ENCODE assay signal across 33 cellular contexts in the genomic region with DNA sequence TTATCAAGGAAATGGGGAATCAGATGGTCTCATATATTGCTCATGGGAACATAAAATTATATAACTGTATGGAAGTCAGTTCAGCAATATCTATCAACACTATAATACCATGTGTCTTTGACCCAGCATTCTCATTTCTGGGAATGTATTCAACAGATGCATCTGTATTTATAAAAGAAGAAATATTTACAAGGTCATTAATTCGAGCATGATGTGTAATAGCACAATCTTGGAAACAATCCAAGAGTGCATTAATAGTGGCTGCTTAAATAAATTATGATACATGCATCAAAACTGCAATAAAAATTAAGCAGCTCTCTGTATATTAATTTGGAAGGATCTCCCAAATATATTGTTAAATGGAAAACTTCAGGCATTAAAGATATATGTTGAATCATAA.
"Had no signal": no experiment of that assay in that cellular context is flagged by ENCODE, and none has a peak within 500 bp of the region (broad histone marks: within the 10 kb centered on the region; RNA-seq: fewer than 3 reads in every experiment).

No MANE protein-coding gene starts in this region.

- H3K36me3 Mint-ChIP-seq: activated CD8-positive, alpha-beta memory T cell treated with anti-CD3 and anti-CD28 coated beads, Interleukin-2, amount 10 ng/mL, durations not matched to agents 7 days and 5 days; activated naive CD8-positive, alpha-beta T cell treated with anti-CD3 and anti-CD28 coated beads for 36 hours had no signal

- H3K4me3 ChIP-seq: adrenal gland, body of pancreas, colonic mucosa, gastrocnemius medialis, heart left ventricle had no signal

- H3K27me3 Mint-ChIP-seq: activated CD4-positive, alpha-beta T cell treated with anti-CD3 and anti-CD28 coated beads, Interleukin-2, amount 10 ng/mL, durations not matched to agents 24 days and 14 days; activated CD8-positive, alpha-beta memory T cell treated with anti-CD3 and anti-CD28 coated beads, Interleukin-2, amount 10 ng/mL, durations not matched to agents 7 days and 5 days; activated naive CD8-positive, alpha-beta T cell treated with anti-CD3 and anti-CD28 coated beads for 36 hours had no signal

- DNase-seq: activated CD4-positive, alpha-beta memory T cell treated with anti-CD3 and anti-CD28 coated beads for 36 hours; activated CD4-positive, alpha-beta T cell treated with anti-CD3 and anti-CD28 coated beads for 36 hours; activated CD4-positive, alpha-beta T cell treated with anti-CD3 and anti-CD28 coated beads, Interleukin-2, amount 10 ng/mL, durations not matched to agents 24 days and 14 days; activated CD4-positive, CD25-positive, alpha-beta regulatory T cell; activated CD4-positive, CD25-positive, alpha-beta regulatory T cell treated with anti-CD3 and anti-CD28 coated beads, Interleukin-2, amount 50 U/mL, for 72 hours; activated CD8-positive, alpha-beta memory T cell treated with anti-CD3 and anti-CD28 coated beads, Interleukin-2, amount 10 ng/mL, durations not matched to agents 7 days and 5 days; activated CD8-positive, alpha-beta memory T cell treated with anti-CD3 and anti-CD28 coated beads, Interleukin-2, amount 50 U/mL, for 4 hours; activated CD8-positive, alpha-beta T cell treated with anti-CD3 and anti-CD28 coated beads, Interleukin-2, amount 10 ng/mL, durations not matched to agents 7 days and 5 days; activated effector memory CD4-positive, alpha-beta T cell treated with anti-CD3 and anti-CD28 coated beads, Interleukin-2, amount 50 U/mL, for 16 hours; activated naive CD4-positive, alpha-beta T cell treated with anti-CD3 and anti-CD28 coated beads for 36 hours; activated naive CD8-positive, alpha-beta T cell treated with anti-CD3 and anti-CD28 coated beads for 36 hours; activated naive CD8-positive, alpha-beta T cell treated with anti-CD3 and anti-CD28 coated beads, Interleukin-2, amount 50 U/mL, for 24 hours; activated T-cell treated with anti-CD3 and anti-CD28 coated beads, Interleukin-2, amount 50 U/mL, for 1 hour; activated T-cell treated with anti-CD3 and anti-CD28 coated beads, Interleukin-2, amount 50 U/mL, for 48 hours; adrenal gland; amygdala; aorta; body of pancreas; caudate nucleus; colonic mucosa; effector CD8-positive, alpha-beta T cell; foreskin keratinocyte; gastrocnemius medialis; glutamatergic neuron; heart left ventricle; T-helper 1 cell; T-helper 17 cell; T1000 had no signal

- ATAC-seq: activated CD4-positive, alpha-beta T cell treated with anti-CD3 and anti-CD28 coated beads for 36 hours; activated CD8-positive, alpha-beta memory T cell treated with anti-CD3 and anti-CD28 coated beads, Interleukin-2, amount 10 ng/mL, durations not matched to agents 7 days and 5 days; activated CD8-positive, alpha-beta T cell treated with anti-CD3 and anti-CD28 coated beads, Interleukin-2, amount 10 ng/mL, durations not matched to agents 7 days and 5 days; activated naive CD8-positive, alpha-beta T cell treated with anti-CD3 and anti-CD28 coated beads, Interleukin-2, amount 50 U/mL, for 24 hours; body of pancreas; foreskin keratinocyte; gastrocnemius medialis; T-helper 17 cell had no signal

- H3K36me3 ChIP-seq: adrenal gland, colonic mucosa, gastrocnemius medialis, heart left ventricle had no signal

- H3K27me3 ChIP-seq: adrenal gland, body of pancreas, colonic mucosa, foreskin keratinocyte, gastrocnemius medialis, heart left ventricle had no signal

- H3K4me1 ChIP-seq: adrenal gland, body of pancreas, colonic mucosa, foreskin keratinocyte, gastrocnemius medialis had no signal

- H3K27ac ChIP-seq: adrenal gland, body of pancreas, colonic mucosa, epithelial cell of prostate, foreskin keratinocyte, gastrocnemius medialis, heart left ventricle had no signal

- H3K4me3 Mint-ChIP-seq: activated CD4-positive, alpha-beta memory T cell treated with anti-CD3 and anti-CD28 coated beads for 36 hours; activated CD4-positive, alpha-beta T cell treated with anti-CD3 and anti-CD28 coated beads for 36 hours; activated CD4-positive, alpha-beta T cell treated with anti-CD3 and anti-CD28 coated beads, Interleukin-2, amount 10 ng/mL, durations not matched to agents 24 days and 14 days; activated CD8-positive, alpha-beta memory T cell treated with anti-CD3 and anti-CD28 coated beads, Interleukin-2, amount 10 ng/mL, durations not matched to agents 7 days and 5 days; activated CD8-positive, alpha-beta T cell treated with anti-CD3 and anti-CD28 coated beads, Interleukin-2, amount 10 ng/mL, durations not matched to agents 7 days and 5 days; activated naive CD4-positive, alpha-beta T cell treated with anti-CD3 and anti-CD28 coated beads for 36 hours; activated naive CD4-positive, alpha-beta T cell treated with anti-CD3 and anti-CD28 coated beads, Interleukin-2, amount 50 U/mL, for 24 hours; activated naive CD8-positive, alpha-beta T cell treated with anti-CD3 and anti-CD28 coated beads for 36 hours; activated naive CD8-positive, alpha-beta T cell treated with anti-CD3 and anti-CD28 coated beads, Interleukin-2, amount 50 U/mL, for 24 hours; activated T-helper 1 cell treated with anti-CD3 and anti-CD28 coated beads, Interleukin-12 subunit alpha, Interleukin-12 subunit beta, Interleukin-2, Interleukin-4 antibody, amounts not matched to agents 30 ng/mL and 10 ng/mL and 1 ng/mL, durations not matched to agents 14 hours and 24 hours and 36 hours; T-helper 17 cell; T-helper 2 cell treated with Interferon-gamma antibody and Interleukin-4, amounts not matched to agents 5 μg/mL and 100 μg/mL, for 36 hours had no signal

- H3K4me1 Mint-ChIP-seq: activated CD4-positive, alpha-beta T cell treated with anti-CD3 and anti-CD28 coated beads for 36 hours; activated CD4-positive, alpha-beta T cell treated with anti-CD3 and anti-CD28 coated beads, Interleukin-2, amount 10 ng/mL, durations not matched to agents 24 days and 14 days; activated CD8-positive, alpha-beta memory T cell treated with anti-CD3 and anti-CD28 coated beads, Interleukin-2, amount 10 ng/mL, durations not matched to agents 7 days and 5 days; activated naive CD4-positive, alpha-beta T cell treated with anti-CD3 and anti-CD28 coated beads, Interleukin-2, amount 50 U/mL, for 24 hours; activated naive CD8-positive, alpha-beta T cell treated with anti-CD3 and anti-CD28 coated beads for 36 hours; activated naive CD8-positive, alpha-beta T cell treated with anti-CD3 and anti-CD28 coated beads, Interleukin-2, amount 50 U/mL, for 24 hours; T-helper 17 cell had no signal

- H3K27ac Mint-ChIP-seq: activated CD4-positive, alpha-beta memory T cell treated with anti-CD3 and anti-CD28 coated beads for 36 hours; activated CD4-positive, alpha-beta T cell treated with anti-CD3 and anti-CD28 coated beads for 36 hours; activated CD4-positive, alpha-beta T cell treated with anti-CD3 and anti-CD28 coated beads, Interleukin-2, amount 10 ng/mL, durations not matched to agents 24 days and 14 days; activated CD8-positive, alpha-beta memory T cell treated with anti-CD3 and anti-CD28 coated beads, Interleukin-2, amount 10 ng/mL, durations not matched to agents 7 days and 5 days; activated CD8-positive, alpha-beta T cell treated with anti-CD3 and anti-CD28 coated beads, Interleukin-2, amount 10 ng/mL, durations not matched to agents 7 days and 5 days; activated naive CD4-positive, alpha-beta T cell treated with anti-CD3 and anti-CD28 coated beads for 36 hours; activated naive CD4-positive, alpha-beta T cell treated with anti-CD3 and anti-CD28 coated beads, Interleukin-2, amount 50 U/mL, for 24 hours; activated naive CD8-positive, alpha-beta T cell treated with anti-CD3 and anti-CD28 coated beads for 36 hours; activated naive CD8-positive, alpha-beta T cell treated with anti-CD3 and anti-CD28 coated beads, Interleukin-2, amount 50 U/mL, for 24 hours; activated T-helper 1 cell treated with anti-CD3 and anti-CD28 coated beads, Interleukin-12 subunit alpha, Interleukin-12 subunit beta, Interleukin-2, Interleukin-4 antibody, amounts not matched to agents 30 ng/mL and 10 ng/mL and 1 ng/mL, durations not matched to agents 14 hours and 24 hours and 36 hours; activated T-helper 2 cell treated with anti-CD3 and anti-CD28 coated beads, Interferon-gamma antibody, Interleukin-2, Interleukin-4, amounts not matched to agents 10 μg/mL and 5 μg/mL and 100 μg/mL, durations not matched to agents 14 hours and 24 hours and 36 hours; T-helper 17 cell; T-helper 2 cell treated with Interferon-gamma antibody and Interleukin-4, amounts not matched to agents 5 μg/mL and 100 μg/mL, for 36 hours had no signal

- H3K9me3 ChIP-seq: body of pancreas, colonic mucosa, gastrocnemius medialis had no signal
